2 cellular contexts compared by ENCODE assay signal in genomic region chr12:59973515-59973914, GRCh38.
A peak's percentile ranks its signal among the peaks of the same experiment; 100 is the strongest.
TF ChIP-seq lines count a peak whose summit lies in the region.

No MANE protein-coding gene starts in this region.

TF ChIP-seq in HCT116, 20 proteins besides CTCF, POLR2A, EP300 and RAD21:
- peak; percentile 19; the same call in 1 of the 2 replicates for TF ChIP-seq JUND (IDR thresholded peaks at IDR 0.05)
- no peak for TF ChIP-seq EGR1 (IDR thresholded peaks at IDR 0.05; ENCODE audit: low read depth)
- TF ChIP-seq FOSL1 (IDR thresholded peaks at IDR 0.05; ENCODE audit: low read depth), result 0 out of 2 replicates have a peak, but pooled peaks have one; percentile 5
TF ChIP-seq in HCT116: peak in this region for 2.

TF ChIP-seq in SK-N-SH, 30 proteins besides CTCF, POLR2A, EP300 and RAD21 (continued from another document):
- TF ChIP-seq TCF12 (IDR thresholded peaks at IDR 0.05) (peak; percentile 56), MEF2A (IDR thresholded peaks at IDR 0.05; ENCODE audit: borderline replicate concordance, low read depth) (no peak), TEAD4 (IDR thresholded peaks at IDR 0.05; ENCODE audit: borderline replicate concordance, insufficient read depth) (peak; percentile 70; the same call in 1 of the 2 replicates), NRF1 (IDR thresholded peaks at IDR 0.05; ENCODE audit: low read depth, low read length) (no peak), ZBTB33 (IDR thresholded peaks at IDR 0.05; ENCODE audit: borderline replicate concordance, low read depth) (no peak), PBX3 (IDR thresholded peaks at IDR 0.05) (peak; percentile 81), RCOR1 (IDR thresholded peaks at IDR 0.05; ENCODE audit: low read length) (no peak), NFIC (IDR thresholded peaks at IDR 0.05; ENCODE audit: borderline replicate concordance) (peak; percentile 50; the same call in 1 of the 2 replicates), USF2 (IDR thresholded peaks at IDR 0.05; ENCODE audit: borderline replicate concordance, low read depth, low read length) (no peak), CHD2 (IDR thresholded peaks at IDR 0.05; ENCODE audit: low read length, partially characterized antibody) (no peak), RXRA (IDR thresholded peaks at IDR 0.05; ENCODE audit: borderline replicate concordance, low read depth) (0 out of 2 replicates have a peak, but pooled peaks have one; percentile 9), FOSL2 (IDR thresholded peaks at IDR 0.05; ENCODE audit: borderline replicate concordance, low read depth) (peak; percentile 65; the same call in 1 of the 2 replicates), USF1 (IDR thresholded peaks at IDR 0.05; ENCODE audit: borderline replicate concordance, low read depth) (no peak), FOXM1 (IDR thresholded peaks at IDR 0.05; ENCODE audit: low read depth) (0 out of 2 replicates have a peak, but pooled peaks have one; percentile 44)
